9 cellular contexts compared by ENCODE assay signal in the genomic region with DNA sequence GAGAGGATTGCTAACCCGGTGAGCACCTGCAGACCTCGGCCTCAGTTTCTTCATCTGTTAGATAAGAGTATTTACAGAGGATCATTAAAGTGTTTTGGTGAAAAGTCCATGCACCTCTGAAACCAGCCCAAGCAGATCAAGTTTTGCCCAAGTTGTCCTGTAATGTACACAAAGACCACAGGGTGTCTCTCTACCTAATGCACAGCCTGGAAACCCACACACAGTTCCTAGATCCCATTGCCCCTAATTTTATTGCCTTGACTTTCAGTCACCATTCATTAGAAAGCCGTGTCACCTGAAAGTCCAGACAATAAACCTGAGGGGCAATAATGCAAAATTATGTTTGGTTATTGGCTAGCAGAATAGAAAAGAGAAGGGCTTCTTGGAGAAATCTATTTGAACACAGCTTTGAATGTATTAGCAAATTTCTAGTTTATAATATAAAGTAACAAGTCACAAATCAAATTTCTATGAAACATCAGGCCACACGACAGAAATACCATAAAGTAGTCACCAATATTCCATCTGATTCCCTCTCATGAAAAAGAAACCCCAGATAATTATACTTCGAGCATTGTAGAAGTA.
DNase-seq lines count a peak whose midpoint lies in the region; ATAC-seq and TF ChIP-seq lines count a peak whose summit lies in the region.
"Had no signal": no experiment of that assay in that cellular context is flagged by ENCODE, and none has a peak within 500 bp of the region (broad histone marks: within the 10 kb centered on the region; RNA-seq: fewer than 3 reads in every experiment).

No MANE protein-coding gene starts in this region.

- H3K27ac ChIP-seq in DOHH2 (ENCODE audit: low read depth, low read length): no peak overlapping the region

- no peaks in the 10 kb centered on the region for H3K4me1 ChIP-seq in DOHH2 (ENCODE audit: control insufficient read depth, low read length)

- peak overlapping the region in 3 of 5 experiments; percentile 14 to 24 (median 19) for H3K27ac Mint-ChIP-seq in brain
- H3K27ac Mint-ChIP-seq: T-cell had no signal

- H3K4me2 ChIP-seq in DOHH2 (ENCODE audit: low read length): no peak overlapping the region

- TF ChIP-seq CTCF in DOHH2 (IDR thresholded peaks at IDR 0.05; ENCODE audit: low read depth, low read length, poor library complexity, severe bottlenecking) (peak; percentile 54), brain (conservative IDR thresholded peaks at IDR 0.05) (peak; percentile 68 to 84)

- no peaks in the 10 kb centered on the region for H3K79me2 ChIP-seq in DOHH2 (ENCODE audit: control insufficient read depth, low read length)

- peaks cover 23% of the 10 kb centered on the region for H3K36me3 Mint-ChIP-seq in brain

- H3K4me3 Mint-ChIP-seq in brain: no peak overlapping the region
- H3K4me3 Mint-ChIP-seq: T-cell had no signal

- intact Hi-C loops in left colon (cut with DNase I, micrococcal nuclease): loop anchor here in 1 of 2 donors (5.0 kb wide), 1 partner anchor 275 kb away; the partner anchor contains the start of gene TNIK

- H3K36me3 ChIP-seq in DOHH2 (ENCODE audit: control insufficient read depth, low read length): no peaks in the 10 kb centered on the region

- peaks cover 56% of the 10 kb centered on the region for H3K4me1 Mint-ChIP-seq in brain

- H3K27me3 ChIP-seq in DOHH2 (ENCODE audit: control insufficient read depth, low read length): peaks cover 4% of the 10 kb centered on the region; the same call in 1 of the 2 replicates

- no peaks in the 10 kb centered on the region for H3K9me3 ChIP-seq in DOHH2 (ENCODE audit: control insufficient read depth, insufficient read depth, low read length)

- H3K9me3 Mint-ChIP-seq in brain: no peaks in the 10 kb centered on the region
- H3K9me3 Mint-ChIP-seq: T-cell had no signal

- no peak overlapping the region for H3K4me3 ChIP-seq in DOHH2 (ENCODE audit: low read length)

- no peaks in the 10 kb centered on the region for H4K20me1 ChIP-seq in DOHH2 (ENCODE audit: control insufficient read depth, insufficient read depth, low read depth, low read length)

- peak; percentile 83 for ATAC-seq in left colon
- no peak for ATAC-seq in HG03139 (IDR thresholded peaks at IDR 0.05; ENCODE audit: unreplicated experiment)
- ATAC-seq in HG03439 (IDR thresholded peaks at IDR 0.05; ENCODE audit: unreplicated experiment): no peak

- DNase-seq in HCEC 1CT (peak; percentile 45), NCI-H460 (ENCODE audit: extremely low read depth, low read depth) (peak; percentile 15), left colon (no peak), activated gamma-delta T cell treated with Interleukin-2 at 50 U/mL for 16 hours (no peak)

- H3K9me2 ChIP-seq in DOHH2 (replicated peaks; ENCODE audit: control insufficient read depth, low read length): no peaks in the 10 kb centered on the region

- peaks cover 21% of the 10 kb centered on the region for H3K27me3 Mint-ChIP-seq in brain
- H3K27me3 Mint-ChIP-seq: T-cell had no signal

- H3F3A ChIP-seq in DOHH2 (ENCODE audit: control insufficient read depth, insufficient read depth): no peaks in the 10 kb centered on the region

Comparison
In these comparisons a context has a peak if more than half of its experiments do, and no peak if none do; other contexts are left out.
1. DNase-seq: peak in HCEC 1CT (single experiment) and NCI-H460 (single experiment); none in left colon (0 of 2) and activated gamma-delta T cell treated with Interleukin-2 at 50 U/mL for 16 hours (single experiment).